8 cellular contexts compared by ENCODE assay signal in genomic region chr7:150941983-150942590, GRCh38. TPM values are rescaled to one million over a fixed set of nuclear protein-coding genes. Genes with fewer than 3 reads are reported as not detected.
DNase-seq lines count a peak whose midpoint lies in the region; ATAC-seq and TF ChIP-seq lines count a peak whose summit lies in the region.

No MANE protein-coding gene starts in this region.

- H3K4me3 Mint-ChIP-seq in CD8-positive, alpha-beta memory T cell: peak overlapping the region in 3 of 7 donors; percentile 15 to 29 (median 28)
- H3K4me3 Mint-ChIP-seq in WTC11 (no peak overlapping the region), Caco-2 (ENCODE audit: unreplicated experiment) (no peak overlapping the region)

- H3K4me1 Mint-ChIP-seq in CD8-positive, alpha-beta memory T cell: peaks cover 26 to 48% (median 34%) of the 10 kb centered on the region in 3 donors
- peaks cover 27% of the 10 kb centered on the region for H3K4me1 Mint-ChIP-seq in WTC11
- no peaks in the 10 kb centered on the region for H3K4me1 Mint-ChIP-seq in Caco-2 (ENCODE audit: low read depth, unreplicated experiment)

- no TSS peak for BruUV-seq in Caco-2 (replicated peaks; lab: Mats Ljungman, UMichigan)

- intact Hi-C loops in left ventricle myocardium inferior (cut with micrococcal nuclease) (no loop called here), Caco-2 (cut with micrococcal nuclease; ENCODE audit: unreplicated experiment) (no loop called here)

- ATAC-seq in WTC11: peak; percentile 76
- no peak for ATAC-seq in HG02884 (IDR thresholded peaks at IDR 0.05; ENCODE audit: unreplicated experiment)

- H3K4me3 ChIP-seq in CD8-positive, alpha-beta memory T cell (ENCODE audit: low read length): no peak overlapping the region
- H3K4me3 ChIP-seq in left ventricle myocardium inferior: no peak overlapping the region
- H3K4me3 ChIP-seq in Caco-2 (ENCODE audit: low read depth, low read length): no peak overlapping the region

- no peaks in the 10 kb centered on the region for H3K9me3 ChIP-seq in CD8-positive, alpha-beta memory T cell (ENCODE audit: low read length)
- H3K9me3 ChIP-seq in left ventricle myocardium inferior (replicated peaks): no peaks in the 10 kb centered on the region
- no peaks in the 10 kb centered on the region for H3K9me3 ChIP-seq in Caco-2

- no peaks in the 10 kb centered on the region for H3K36me3 Mint-ChIP-seq in CD8-positive, alpha-beta memory T cell
- no peaks in the 10 kb centered on the region for H3K36me3 Mint-ChIP-seq in WTC11
- H3K36me3 Mint-ChIP-seq in Caco-2 (ENCODE audit: insufficient read depth, unreplicated experiment): no peaks in the 10 kb centered on the region

- H3K27me3 ChIP-seq in CD8-positive, alpha-beta memory T cell (ENCODE audit: insufficient read depth, low read length, poor library complexity, severe bottlenecking): no peaks in the 10 kb centered on the region
- H3K27me3 ChIP-seq in left ventricle myocardium inferior (ENCODE audit: low read depth) (peaks cover 27% of the 10 kb centered on the region), Caco-2 (replicated peaks; ENCODE audit: control insufficient read depth, insufficient read depth, low read length) (no peaks in the 10 kb centered on the region; the same call in 1 of the 2 replicates)

- peaks cover 44% of the 10 kb centered on the region for H3K4me1 ChIP-seq in CD8-positive, alpha-beta memory T cell (ENCODE audit: insufficient read depth, low read length)
- H3K4me1 ChIP-seq in left ventricle myocardium inferior (peaks cover 48% of the 10 kb centered on the region), Caco-2 (0 out of 2 replicates have a peak, but pooled peaks cover 4% of the 10 kb centered on the region)

- H3K9me3 Mint-ChIP-seq in CD8-positive, alpha-beta memory T cell: no peaks in the 10 kb centered on the region
- no peaks in the 10 kb centered on the region for H3K9me3 Mint-ChIP-seq in WTC11
- H3K9me3 Mint-ChIP-seq in Caco-2 (ENCODE audit: unreplicated experiment): no peaks in the 10 kb centered on the region

- no peak for TF ChIP-seq CTCF in WTC11 (IDR thresholded peaks at IDR 0.05)
- no peak for TF ChIP-seq CTCF in left ventricle myocardium inferior (IDR thresholded peaks at IDR 0.05; ENCODE audit: borderline replicate concordance)
- no peak for TF ChIP-seq CTCF in Caco-2 (IDR thresholded peaks at IDR 0.05; ENCODE audit: insufficient read depth in 1 of 2, low read depth in 1 of 2, low read length in 1 of 2, severe bottlenecking in 1 of 2, unreplicated experiment in 1 of 2)

- CTCF ChIA-PET in CD8-positive, alpha-beta memory T cell (lab: Charles Lee): interaction anchor here (0.7 to 0.8 kb wide), 2 partner anchors 21 to 42 kb away, joined by 3 read pairs; no protein-coding TSS in a partner anchor
- CTCF ChIA-PET in WTC11 (lab: Charles Lee) (interaction anchor here (1.3 to 1.4 kb wide), 2 partner anchors 21 to 44 kb away, joined by 5 to 6 read pairs; no protein-coding TSS in a partner anchor), Caco-2 (lab: Charles Lee) (interaction anchor here (0.6 to 1.1 kb wide), 2 partner anchors 86 to 157 kb away, joined by 3 read pairs; partner anchors contain the start of gene ABCB8)

- H3K36me3 ChIP-seq in CD8-positive, alpha-beta memory T cell (ENCODE audit: insufficient read depth, low read length): no peaks in the 10 kb centered on the region
- no peaks in the 10 kb centered on the region for H3K36me3 ChIP-seq in left ventricle myocardium inferior
- H3K36me3 ChIP-seq in Caco-2 (ENCODE audit: control insufficient read depth, insufficient read depth, low read length): no peaks in the 10 kb centered on the region

- peak overlapping the region in 3 of 8 donors; percentile 12 to 73 (median 38) for H3K27ac Mint-ChIP-seq in CD8-positive, alpha-beta memory T cell
- H3K27ac Mint-ChIP-seq in WTC11: no peak overlapping the region
- no peak overlapping the region for H3K27ac Mint-ChIP-seq in Caco-2 (ENCODE audit: unreplicated experiment)

- no peak overlapping the region for H3K27ac ChIP-seq in CD8-positive, alpha-beta memory T cell (ENCODE audit: low read depth, low read length)
- H3K27ac ChIP-seq in left ventricle myocardium inferior (replicated peaks): peak overlapping the region; percentile 76

- POLR2A ChIA-PET in CD8-positive, alpha-beta memory T cell (lab: Charles Lee): no interaction called here
- POLR2A ChIA-PET in WTC11 (lab: Charles Lee): no interaction called here
- POLR2A ChIA-PET in Caco-2 (lab: Charles Lee): no interaction called here

- DNase-seq in CD8-positive, alpha-beta memory T cell: peak in 4 of 5 donors; percentile 21 to 68 (median 30)
- DNase-seq in HT1080 (ENCODE audit: low read depth): peak; percentile 32
- peak; percentile 60 for DNase-seq in WTC11 (ENCODE audit: low spot score)
- DNase-seq in left ventricle myocardium inferior: peak; percentile 72
- peak; percentile 26 for DNase-seq in stimulated activated CD8-positive, alpha-beta memory T cell treated with anti-CD3 and anti-CD28 coated beads, Interleukin-4, amount 100 ng/mL, for 24 hours (ENCODE audit: low read depth)
- no peak for DNase-seq in foreskin melanocyte
- DNase-seq in Caco-2: no peak

- H3K27me3 Mint-ChIP-seq in CD8-positive, alpha-beta memory T cell: peaks cover 2 to 5% of the 10 kb centered on the region in 2 donors
- H3K27me3 Mint-ChIP-seq in WTC11 (ENCODE audit: low read depth) (no peaks in the 10 kb centered on the region; the same call in 1 of the 2 replicates), Caco-2 (ENCODE audit: insufficient read depth, unreplicated experiment) (peaks cover 13% of the 10 kb centered on the region)

TF ChIP-seq in WTC11, 78 proteins besides CTCF, POLR2A, EP300 and RAD21:
- TF ChIP-seq ETV6 (CRISPR knock-in tag; IDR thresholded peaks at IDR 0.05): 0 out of 2 replicates have a peak, but pooled peaks have one; percentile 16
- no peak for TF ChIP-seq ZBTB21 (CRISPR knock-in tag; IDR thresholded peaks at IDR 0.05; ENCODE audit: borderline replicate concordance)
- TF ChIP-seq TCF7 (CRISPR knock-in tag; IDR thresholded peaks at IDR 0.05; ENCODE audit: low read depth): no peak

RNA-seq across cellular contexts. Expression of gene KCNH2, which starts 36.0 kb away (rescaled TPM):
- under 1 TPM; 0.11 to 0.24 TPM for total RNA-seq in CD8-positive, alpha-beta memory T cell
- polyA plus RNA-seq in CD8-positive, alpha-beta memory T cell: 0.63 TPM
- 0.34 and 0.47 TPM in 2 replicates for total RNA-seq in HT1080 (2014; rRNA removed; shearing (Covaris generic))
- polyA plus RNA-seq in HT1080 (2015; cell fraction: cytosol; rRNA removed): 0.03 TPM in 1 of 2 replicates, not detected in the other
- not detected in 2 replicates for polyA plus RNA-seq in HT1080 (2015; cell fraction: nucleus; rRNA removed)
- total RNA-seq in WTC11 (2021) (13.9 to 16.2 TPM (median 14.6 TPM) in 3 replicates), left ventricle myocardium inferior (94.1 TPM), Caco-2 (2022) (0.60 and 0.66 TPM in 2 replicates)

RNA-seq across cellular contexts. Expression of gene NOS3, which starts 48.7 kb away (rescaled TPM):
- 10 to 100 TPM in 1 of 2 experiments, 1 to 10 TPM in 1; 9.9 to 10.6 TPM for total RNA-seq in CD8-positive, alpha-beta memory T cell
- 5.2 TPM for polyA plus RNA-seq in CD8-positive, alpha-beta memory T cell
- 71.5 and 94.6 TPM in 2 replicates for total RNA-seq in HT1080 (2014; rRNA removed; shearing (Covaris generic))
- 101 and 110 TPM in 2 replicates for polyA plus RNA-seq in HT1080 (2015; cell fraction: cytosol; rRNA removed)
- 39.0 and 43.6 TPM in 2 replicates for polyA plus RNA-seq in HT1080 (2015; cell fraction: nucleus; rRNA removed)
- total RNA-seq in WTC11 (2021) (5.7 to 7.0 TPM (median 6.6 TPM) in 3 replicates), left ventricle myocardium inferior (12.6 TPM), Caco-2 (2022) (1.1 TPM in 1 of 2 replicates, not detected in the other)

Comparison
In these comparisons a context has a peak if more than half of its experiments do, and no peak if none do; other contexts are left out.
1. DNase-seq: peak in CD8-positive, alpha-beta memory T cell (4 of 5), HT1080 (single experiment), WTC11 (single experiment), left ventricle myocardium inferior (single experiment) and stimulated activated CD8-positive, alpha-beta memory T cell treated with anti-CD3 and anti-CD28 coated beads, Interleukin-4, amount 100 ng/mL, for 24 hours (single experiment); none in foreskin melanocyte (single experiment) and Caco-2 (0 of 2).